Comparison of ENCODE assay signal across 15 cellular contexts in the genomic region with DNA sequence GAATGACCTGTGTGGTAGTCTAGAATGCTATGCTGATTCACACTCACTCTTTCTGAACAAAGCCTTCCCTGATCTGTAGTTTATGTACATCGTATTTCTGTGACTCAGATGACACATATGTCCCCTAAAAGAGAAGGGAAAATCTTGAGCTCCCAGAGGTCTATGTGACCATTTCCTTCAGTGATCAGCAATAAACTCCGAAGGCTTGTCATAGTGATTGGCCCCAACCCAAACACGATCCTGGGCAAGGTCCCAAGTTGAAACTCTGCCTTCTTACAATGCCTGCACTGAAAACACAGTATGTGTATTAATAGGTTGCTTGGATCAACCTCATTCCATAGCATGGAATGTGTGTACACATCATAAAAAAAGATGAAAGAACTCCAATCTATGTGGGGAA.
DNase-seq lines count a peak whose midpoint lies in the region; ATAC-seq and TF ChIP-seq lines count a peak whose summit lies in the region.
"Had no signal": no experiment of that assay in that cellular context is flagged by ENCODE, and none has a peak within 500 bp of the region (broad histone marks: within the 10 kb centered on the region; RNA-seq: fewer than 3 reads in every experiment).

No MANE protein-coding gene starts in this region.

- no peaks in the 10 kb centered on the region for H3K36me3 ChIP-seq in gastroesophageal sphincter
- H3K36me3 ChIP-seq: tibial nerve had no signal

- no peak overlapping the region for H3K4me3 ChIP-seq in gastroesophageal sphincter
- H3K4me3 ChIP-seq: tibial nerve had no signal

- H3K27ac Mint-ChIP-seq in brain = peak overlapping the region in 4 of 5 experiments; percentile 10 to 58 (median 46)
- H3K27ac Mint-ChIP-seq in activated T-helper 1 cell treated with anti-CD3 and anti-CD28 coated beads, Interleukin-12 subunit alpha, Interleukin-12 subunit beta, Interleukin-2, Interleukin-4 antibody, amounts not matched to agents 30 ng/mL and 10 ng/mL and 1 ng/mL, durations not matched to agents 14 hours and 24 hours and 36 hours = no peak overlapping the region
- H3K27ac Mint-ChIP-seq: activated naive CD8-positive, alpha-beta T cell treated with anti-CD3 and anti-CD28 coated beads for 36 hours had no signal

- H3K27ac ChIP-seq in gastroesophageal sphincter = no peak overlapping the region
- H3K27ac ChIP-seq: HL-60, tibial nerve had no signal

- 33 to 38% methylated on average over 1 to 2 of the region's 3 CpGs for WGBS in gastroesophageal sphincter (ENCODE audit: low coverage in 1 of 2), 2 donors

- no peaks in the 10 kb centered on the region for H3K4me1 ChIP-seq in gastroesophageal sphincter
- H3K4me1 ChIP-seq: tibial nerve had no signal

- H3K27me3 ChIP-seq in gastroesophageal sphincter = no peaks in the 10 kb centered on the region
- H3K27me3 ChIP-seq: tibial nerve had no signal

- intact Hi-C loops in Right ventricle myocardium inferior (cut with DNase I) (no loop called here), cardiac septum (cut with DNase I) (no loop called here)
- intact Hi-C loops in activated T-helper 1 cell treated with anti-CD3 and anti-CD28 coated beads, Interleukin-12 subunit alpha, Interleukin-12 subunit beta, Interleukin-2, Interleukin-4 antibody, amounts not matched to agents 30 ng/mL and 10 ng/mL and 1 ng/mL, durations not matched to agents 14 hours and 24 hours and 36 hours (cut with micrococcal nuclease) = no loop called here

- no peak for TF ChIP-seq EP300 in gastroesophageal sphincter (IDR thresholded peaks at IDR 0.05)

- H3K9me3 Mint-ChIP-seq in brain = no peaks in the 10 kb centered on the region
- H3K9me3 Mint-ChIP-seq in activated T-helper 1 cell treated with anti-CD3 and anti-CD28 coated beads, Interleukin-12 subunit alpha, Interleukin-12 subunit beta, Interleukin-2, Interleukin-4 antibody, amounts not matched to agents 30 ng/mL and 10 ng/mL and 1 ng/mL, durations not matched to agents 14 hours and 24 hours and 36 hours = no peaks in the 10 kb centered on the region

- peaks cover 14% of the 10 kb centered on the region for H3K27me3 Mint-ChIP-seq in brain
- H3K27me3 Mint-ChIP-seq in activated T-helper 1 cell treated with anti-CD3 and anti-CD28 coated beads, Interleukin-12 subunit alpha, Interleukin-12 subunit beta, Interleukin-2, Interleukin-4 antibody, amounts not matched to agents 30 ng/mL and 10 ng/mL and 1 ng/mL, durations not matched to agents 14 hours and 24 hours and 36 hours (ENCODE audit: insufficient read depth) = no peaks in the 10 kb centered on the region
- H3K27me3 Mint-ChIP-seq: activated naive CD8-positive, alpha-beta T cell treated with anti-CD3 and anti-CD28 coated beads for 36 hours had no signal

- TF ChIP-seq CTCF in brain (conservative IDR thresholded peaks at IDR 0.05) (no peak), gastroesophageal sphincter (IDR thresholded peaks at IDR 0.05) (no peak)

- H3K4me1 Mint-ChIP-seq in brain = peaks cover 34% of the 10 kb centered on the region
- H3K4me1 Mint-ChIP-seq in activated T-helper 1 cell treated with anti-CD3 and anti-CD28 coated beads, Interleukin-12 subunit alpha, Interleukin-12 subunit beta, Interleukin-2, Interleukin-4 antibody, amounts not matched to agents 30 ng/mL and 10 ng/mL and 1 ng/mL, durations not matched to agents 14 hours and 24 hours and 36 hours (ENCODE audit: low read depth) = no peaks in the 10 kb centered on the region
- H3K4me1 Mint-ChIP-seq: activated naive CD8-positive, alpha-beta T cell treated with anti-CD3 and anti-CD28 coated beads for 36 hours had no signal

- H3K4me3 Mint-ChIP-seq in brain = peak overlapping the region in 1 of 5 experiments; percentile 14
- no peak overlapping the region for H3K4me3 Mint-ChIP-seq in activated T-helper 1 cell treated with anti-CD3 and anti-CD28 coated beads, Interleukin-12 subunit alpha, Interleukin-12 subunit beta, Interleukin-2, Interleukin-4 antibody, amounts not matched to agents 30 ng/mL and 10 ng/mL and 1 ng/mL, durations not matched to agents 14 hours and 24 hours and 36 hours
- H3K4me3 Mint-ChIP-seq: activated naive CD8-positive, alpha-beta T cell treated with anti-CD3 and anti-CD28 coated beads for 36 hours had no signal

- TF ChIP-seq POLR2A in gastroesophageal sphincter (IDR thresholded peaks at IDR 0.05) = no peak

- DNase-seq in Right ventricle myocardium inferior (ENCODE audit: missing footprints) (no peak), cardiac septum (ENCODE audit: low spot score) (no peak), iris pigment epithelial cell (ENCODE audit: low read depth) (peak; percentile 69)
- no peak for DNase-seq in activated T-helper 1 cell treated with anti-CD3 and anti-CD28 coated beads, Interleukin-12 subunit alpha, Interleukin-12 subunit beta, Interleukin-2, Interleukin-4 antibody, amounts not matched to agents 30 ng/mL and 10 ng/mL and 1 ng/mL, durations not matched to agents 14 hours and 24 hours and 36 hours (ENCODE audit: low spot score)
- DNase-seq: ACHN; activated naive CD8-positive, alpha-beta T cell treated with anti-CD3 and anti-CD28 coated beads for 36 hours; NCI-H1092; NCI-H524; stimulated activated CD4-positive, alpha-beta T cell treated with anti-CD3 and anti-CD28 coated beads, Interleukin-12 subunit alpha, Interleukin-12 subunit beta, amount 100 ng/mL, for 4 hours had no signal

- ATAC-seq in Right ventricle myocardium inferior (peak; percentile 42), HG03280 (IDR thresholded peaks at IDR 0.05; ENCODE audit: unreplicated experiment) (no peak), GM19452 (IDR thresholded peaks at IDR 0.05; ENCODE audit: unreplicated experiment) (no peak), gastroesophageal sphincter (no peak)

- H3K9me3 ChIP-seq in gastroesophageal sphincter = no peaks in the 10 kb centered on the region
- H3K9me3 ChIP-seq: tibial nerve had no signal

- no peaks in the 10 kb centered on the region for H3K36me3 Mint-ChIP-seq in brain
- H3K36me3 Mint-ChIP-seq in activated T-helper 1 cell treated with anti-CD3 and anti-CD28 coated beads, Interleukin-12 subunit alpha, Interleukin-12 subunit beta, Interleukin-2, Interleukin-4 antibody, amounts not matched to agents 30 ng/mL and 10 ng/mL and 1 ng/mL, durations not matched to agents 14 hours and 24 hours and 36 hours (ENCODE audit: low read depth) = no peaks in the 10 kb centered on the region
- H3K36me3 Mint-ChIP-seq: activated naive CD8-positive, alpha-beta T cell treated with anti-CD3 and anti-CD28 coated beads for 36 hours had no signal
